ENCODE assay signal across 8 cellular contexts in genomic region chr7:112790651-112790973, GRCh38. TPM values are rescaled to one million over a fixed set of nuclear protein-coding genes. Genes with fewer than 3 reads are reported as not detected.
DNase-seq lines count a peak whose midpoint lies in the region; FAIRE-seq and TF ChIP-seq lines count a peak whose summit lies in the region.

No MANE protein-coding gene starts in this region.

- FAIRE-seq in GM18507 (lab: Jason Lieb, UNC), result peak; percentile 48

- H3K4me3 ChIP-seq in H7 (ENCODE audit: insufficient read depth, low read depth, low read length), result peak overlapping the region; percentile 82
- peak overlapping the region; percentile 83 for H3K4me3 ChIP-seq in MG63
- peak overlapping the region; percentile 89 for H3K4me3 ChIP-seq in choroid plexus epithelial cell (ENCODE audit: low read depth, low read length)
- H3K4me3 ChIP-seq in mucosa of stomach (ENCODE audit: low read length), result peak overlapping the region; percentile 95

- TF ChIP-seq CTCF in choroid plexus epithelial cell (conservative IDR thresholded peaks at IDR 0.05; ENCODE audit: low read depth, low read length), result no peak

- peaks cover 12% of the 10 kb centered on the region for H3K4me1 ChIP-seq in mucosa of stomach (ENCODE audit: control insufficient read depth, insufficient read depth, low read length)

- H3K27me3 ChIP-seq in H7 (ENCODE audit: control insufficient read depth, insufficient read depth, low read length), result no peaks in the 10 kb centered on the region; the same call in 1 of the 2 replicates
- no peaks in the 10 kb centered on the region for H3K27me3 ChIP-seq in MG63
- H3K27me3 ChIP-seq in mucosa of stomach (ENCODE audit: control insufficient read depth, insufficient read depth, low read length), result no peaks in the 10 kb centered on the region

- H3K36me3 ChIP-seq in H7 (replicated peaks; ENCODE audit: control insufficient read depth, insufficient read depth, low read length), result no peaks in the 10 kb centered on the region
- no peaks in the 10 kb centered on the region; the same call in 1 of the 2 replicates for H3K36me3 ChIP-seq in MG63
- no peaks in the 10 kb centered on the region for H3K36me3 ChIP-seq in mucosa of stomach (ENCODE audit: control insufficient read depth, insufficient read depth, low read length)

- DNase-seq in GM18507 (ENCODE audit: extremely low spot score, insufficient read length, low read depth), result peak; percentile 12
- DNase-seq in H7, result no peak
- no peak for DNase-seq in MG63
- peak; percentile 22 for DNase-seq in choroid plexus epithelial cell (ENCODE audit: low read depth)
- DNase-seq in cerebellar nuclear complex (lab: John Stamatoyannopoulos, UW), result no peak
- DNase-seq in NCI-H187 treated with DMSO at 0.1 percent for 48 hours (lab: John Stamatoyannopoulos, UW), result no peak
- no peak for DNase-seq in HuH-7.5 (ENCODE audit: low spot score)

- peak overlapping the region; percentile 90 for H3K9ac ChIP-seq in mucosa of stomach (ENCODE audit: low read length)

- H3K9me3 ChIP-seq in MG63, result no peaks in the 10 kb centered on the region
- H3K9me3 ChIP-seq in mucosa of stomach (ENCODE audit: control insufficient read depth, low read length), result no peaks in the 10 kb centered on the region

RNA-seq across cellular contexts. Expression of gene TMEM168, which starts 0.4 kb away (rescaled TPM):
- total RNA-seq in H7 (2014; rRNA removed; shearing (Covaris generic)), result 10.1 and 10.9 TPM in 2 replicates
- total RNA-seq in MG63 (2014; rRNA removed; shearing (Covaris generic); ENCODE audit: low replicate concordance), result 3.1 and 4.2 TPM in 2 replicates

Comparison
In these comparisons a context has a peak if more than half of its experiments do, and no peak if none do; other contexts are left out.
1. DNase-seq: peak in GM18507 (single experiment) and choroid plexus epithelial cell (single experiment); none in H7 (single experiment), MG63 (single experiment), cerebellar nuclear complex (0 of 2), NCI-H187 treated with DMSO at 0.1 percent for 48 hours (single experiment) and HuH-7.5 (single experiment).
2. Peak in every context shown above with its lines, with median percentiles within 50 percentile points of each other: H3K4me3 ChIP-seq.